8 cellular contexts compared by ENCODE assay signal in the genomic region with DNA sequence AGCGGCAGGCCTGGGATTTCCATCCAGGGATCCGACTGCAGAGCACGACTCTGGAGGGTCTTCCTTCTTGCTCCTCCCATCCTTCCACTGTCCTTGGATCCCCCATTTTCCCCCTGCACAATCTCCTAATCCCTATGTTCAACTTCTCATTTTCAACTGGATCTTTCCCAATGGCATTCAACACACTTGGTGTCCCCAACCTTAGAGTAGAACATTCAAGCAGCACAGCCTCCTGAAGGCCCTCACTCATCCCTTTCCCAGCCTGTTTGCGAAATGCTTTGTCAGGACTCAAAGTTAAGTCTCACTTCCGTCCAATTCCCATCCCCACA. TPM values are rescaled to one million over a fixed set of nuclear protein-coding genes. Genes with fewer than 3 reads are reported as not detected.
DNase-seq lines count a peak whose midpoint lies in the region; ATAC-seq and TF ChIP-seq lines count a peak whose summit lies in the region.

No MANE protein-coding gene starts in this region.

- no peak for DNase-seq in activated T-cell treated with anti-CD3 and anti-CD28 coated beads, Interleukin-2, amount 50 U/mL, for 24 hours
- no peak for DNase-seq in activated T-cell treated with anti-CD3 and anti-CD28 coated beads, Interleukin-2, amount 50 U/mL, for 1 hour
- no peak for DNase-seq in activated naive CD8-positive, alpha-beta T cell treated with anti-CD3 and anti-CD28 coated beads, Interleukin-2, amount 10 ng/mL, durations not matched to agents 7 days and 5 days
- DNase-seq in left lung (no peak), DMS114 treated with DMSO at 0.1 percent for 48 hours (lab: John Stamatoyannopoulos, UW; ENCODE audit: unreplicated experiment) (no peak), anterior cingulate cortex (lab: John Stamatoyannopoulos, UW) (no peak)

- WGBS in thymus = 45% methylated on average over 5 of the region's 5 CpGs

- peaks cover 0 to 56% of the 10 kb centered on the region in 2 donors for H3K36me3 ChIP-seq in left lung
- H3K36me3 ChIP-seq in thymus (ENCODE audit: control insufficient read depth, insufficient read depth) = peaks cover 32% of the 10 kb centered on the region

- H3K4me3 ChIP-seq in left lung = peak overlapping the region; percentile 62 to 81
- peak overlapping the region; percentile 70 for H3K4me3 ChIP-seq in thymus (ENCODE audit: low read length)

- intact Hi-C loops in left lung (cut with DNase I) = loop anchor here in 1 of 2 donors (10.0 kb wide), 1 partner anchor 454 kb away; no protein-coding TSS in a partner anchor

- POLR2A ChIA-PET in activated naive CD8-positive, alpha-beta T cell treated with anti-CD3 and anti-CD28 coated beads, Interleukin-2, amount 10 ng/mL, durations not matched to agents 7 days and 5 days (lab: Charles Lee) = interaction anchor here (1.0 to 2.2 kb wide), 9 partner anchors 9 to 523 kb away, joined by 3 to 13 read pairs (median 7); partner anchors contain the start of genes ACAD9 and RPN1

- peak overlapping the region; percentile 94 for H3K4me3 Mint-ChIP-seq in activated T-cell treated with anti-CD3 and anti-CD28 coated beads, Interleukin-2, amount 50 U/mL, for 24 hours
- peak overlapping the region; percentile 89 for H3K4me3 Mint-ChIP-seq in activated naive CD8-positive, alpha-beta T cell treated with anti-CD3 and anti-CD28 coated beads, Interleukin-2, amount 10 ng/mL, durations not matched to agents 7 days and 5 days

- TF ChIP-seq CTCF in left lung (IDR thresholded peaks at IDR 0.05) = no peak

- no peaks in the 10 kb centered on the region for H3K27me3 Mint-ChIP-seq in activated T-cell treated with anti-CD3 and anti-CD28 coated beads, Interleukin-2, amount 50 U/mL, for 24 hours
- no peaks in the 10 kb centered on the region for H3K27me3 Mint-ChIP-seq in activated naive CD8-positive, alpha-beta T cell treated with anti-CD3 and anti-CD28 coated beads, Interleukin-2, amount 10 ng/mL, durations not matched to agents 7 days and 5 days

- H3K9me3 Mint-ChIP-seq in activated T-cell treated with anti-CD3 and anti-CD28 coated beads, Interleukin-2, amount 50 U/mL, for 24 hours = no peaks in the 10 kb centered on the region
- H3K9me3 Mint-ChIP-seq in activated naive CD8-positive, alpha-beta T cell treated with anti-CD3 and anti-CD28 coated beads, Interleukin-2, amount 10 ng/mL, durations not matched to agents 7 days and 5 days = no peaks in the 10 kb centered on the region

- H3K4me1 ChIP-seq in left lung (peaks cover 18 to 66% of the 10 kb centered on the region in 2 donors), thymus (ENCODE audit: control insufficient read depth, insufficient read depth, low read length) (peaks cover 4% of the 10 kb centered on the region)

- H3K27ac ChIP-seq in left lung = peak overlapping the region; percentile 84 to 87
- peak overlapping the region; percentile 61 for H3K27ac ChIP-seq in thymus (ENCODE audit: low read depth)

- H3K27ac Mint-ChIP-seq in activated T-cell treated with anti-CD3 and anti-CD28 coated beads, Interleukin-2, amount 50 U/mL, for 24 hours = peak overlapping the region; percentile 97
- peak overlapping the region; percentile 86 for H3K27ac Mint-ChIP-seq in activated naive CD8-positive, alpha-beta T cell treated with anti-CD3 and anti-CD28 coated beads, Interleukin-2, amount 10 ng/mL, durations not matched to agents 7 days and 5 days

- peaks cover 43% of the 10 kb centered on the region for H3K4me1 Mint-ChIP-seq in activated T-cell treated with anti-CD3 and anti-CD28 coated beads, Interleukin-2, amount 50 U/mL, for 24 hours (ENCODE audit: low read depth)
- H3K4me1 Mint-ChIP-seq in activated naive CD8-positive, alpha-beta T cell treated with anti-CD3 and anti-CD28 coated beads, Interleukin-2, amount 10 ng/mL, durations not matched to agents 7 days and 5 days = peaks cover 30% of the 10 kb centered on the region

- peaks cover 76% of the 10 kb centered on the region for H3K36me3 Mint-ChIP-seq in activated T-cell treated with anti-CD3 and anti-CD28 coated beads, Interleukin-2, amount 50 U/mL, for 24 hours (ENCODE audit: low read depth)
- peaks cover 27% of the 10 kb centered on the region for H3K36me3 Mint-ChIP-seq in activated naive CD8-positive, alpha-beta T cell treated with anti-CD3 and anti-CD28 coated beads, Interleukin-2, amount 10 ng/mL, durations not matched to agents 7 days and 5 days

- H3K27me3 ChIP-seq in left lung (no peaks in the 10 kb centered on the region), thymus (ENCODE audit: control insufficient read depth, insufficient read depth) (no peaks in the 10 kb centered on the region)

- H3K9me3 ChIP-seq in left lung = no peaks in the 10 kb centered on the region
- H3K9me3 ChIP-seq in thymus (ENCODE audit: control insufficient read depth) = no peaks in the 10 kb centered on the region

- no peak for ATAC-seq in activated naive CD8-positive, alpha-beta T cell treated with anti-CD3 and anti-CD28 coated beads, Interleukin-2, amount 10 ng/mL, durations not matched to agents 7 days and 5 days (ENCODE audit: low read depth)
- ATAC-seq in left lung = no peak
- no peak for ATAC-seq in HG03025 (IDR thresholded peaks at IDR 0.05; ENCODE audit: low FRiP score, unreplicated experiment)

RNA-seq across cellular contexts. Expression of gene RPN1, which starts 32.3 kb away (rescaled TPM):
- 100 to 1,000 TPM; 117 to 118 TPM for total RNA-seq in activated naive CD8-positive, alpha-beta T cell treated with anti-CD3 and anti-CD28 coated beads, Interleukin-2, amount 10 ng/mL, durations not matched to agents 7 days and 5 days
- 100 to 1,000 TPM; 229 to 294 TPM for total RNA-seq in left lung
- polyA plus RNA-seq in thymus = 103 TPM
